1 cellular context compared by ENCODE assay signal in genomic region chr10:89620296-89620695, GRCh38.
TF ChIP-seq lines count a peak whose summit lies in the region.

No MANE protein-coding gene starts in this region.

TF ChIP-seq in GM23338, 12 proteins besides CTCF, POLR2A, EP300 and RAD21 (continued from another document):
- TF ChIP-seq ETS1 (IDR thresholded peaks at IDR 0.05): peak; percentile 51; the same call in 1 of the 2 replicates
